Comparison of ENCODE assay signal across 8 cellular contexts in the genomic region with DNA sequence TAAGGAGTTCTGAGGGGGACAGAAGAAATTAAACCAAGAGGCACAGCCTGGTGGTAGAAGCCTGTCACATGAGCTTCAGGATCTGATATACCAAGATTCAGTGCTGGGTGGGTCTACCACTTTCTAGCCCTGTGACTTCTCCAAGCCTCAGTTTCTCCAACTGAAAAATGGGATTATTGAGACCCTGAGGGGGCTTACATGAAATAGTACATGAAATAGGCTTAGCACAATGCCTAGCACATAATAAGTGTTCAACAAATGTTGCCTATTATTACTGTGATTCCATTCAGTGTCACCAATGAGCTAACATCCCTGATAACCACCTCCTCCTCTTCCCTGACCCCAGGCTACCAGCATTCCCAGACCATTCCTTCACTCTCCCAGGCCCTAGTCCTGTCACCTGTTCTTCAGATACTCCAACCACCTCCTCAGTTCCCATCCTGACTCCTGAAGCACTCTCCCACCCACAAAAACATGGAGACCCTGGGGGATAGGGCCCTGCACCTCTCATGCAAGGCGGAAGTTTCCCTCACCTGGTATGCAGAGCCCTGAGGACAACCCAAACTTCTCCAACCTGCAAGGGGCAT. TPM values are rescaled to one million over a fixed set of nuclear protein-coding genes. Genes with fewer than 3 reads are reported as not detected.
A peak's percentile ranks its signal among the peaks of the same experiment; 100 is the strongest.
DNase-seq lines count a peak whose midpoint lies in the region; ATAC-seq and TF ChIP-seq lines count a peak whose summit lies in the region.

No MANE protein-coding gene starts in this region.

- H3K27ac Mint-ChIP-seq in IgD-negative memory B cell: peak overlapping the region; percentile 32 to 89 (median 33)
- H3K27ac Mint-ChIP-seq in naive B cell: peak overlapping the region in 3 of 6 donors; percentile 38 to 84 (median 70)

- H3K4me1 Mint-ChIP-seq in IgD-negative memory B cell: peaks cover 15 to 24% (median 17%) of the 10 kb centered on the region in 3 donors
- H3K4me1 Mint-ChIP-seq in naive B cell: peaks cover 19 to 32% (median 25%) of the 10 kb centered on the region in 3 donors

- H3K27me3 Mint-ChIP-seq in IgD-negative memory B cell (peaks cover 2% of the 10 kb centered on the region), naive B cell (no peaks in the 10 kb centered on the region)

- H3K36me3 Mint-ChIP-seq in IgD-negative memory B cell: peaks cover 2% of the 10 kb centered on the region
- H3K36me3 Mint-ChIP-seq in naive B cell: peaks cover 9% of the 10 kb centered on the region in 2 donors

- peak overlapping the region; percentile 74 for H3K4me3 ChIP-seq in A673 (ENCODE audit: low read depth, low read length, poor library complexity, severe bottlenecking)
- peak overlapping the region; percentile 84 for H3K4me3 ChIP-seq in choroid plexus epithelial cell (ENCODE audit: low read depth, low read length)

- peaks cover 53% of the 10 kb centered on the region for H3K36me3 ChIP-seq in A673 (ENCODE audit: insufficient read depth, low read length, poor library complexity, severe bottlenecking)

- no peaks in the 10 kb centered on the region for H3K27me3 ChIP-seq in A673 (replicated peaks; ENCODE audit: insufficient read depth, low read depth, low read length, poor library complexity)

- peak overlapping the region; percentile 85 for H3K27ac ChIP-seq in A673 (ENCODE audit: low read depth, low read length, poor library complexity, severe bottlenecking)

- peaks cover 43% of the 10 kb centered on the region for H3K4me1 ChIP-seq in A673 (ENCODE audit: insufficient read depth, low read length, poor library complexity, severe bottlenecking)

- H3K4me3 Mint-ChIP-seq in IgD-negative memory B cell (peak overlapping the region; percentile 71 to 93 (median 86)), naive B cell (peak overlapping the region; percentile 69 to 94 (median 90))

- BruUV-seq in A673 (replicated peaks; lab: Mats Ljungman, UMichigan): no TSS peak

- CTCF ChIA-PET in A673 (lab: Charles Lee): no interaction called here

- ATAC-seq in naive B cell (ENCODE audit: low read depth in 2 of 2) (no peak), GM21447 (IDR thresholded peaks at IDR 0.05; ENCODE audit: unreplicated experiment) (no peak), GM18861 (IDR thresholded peaks at IDR 0.05; ENCODE audit: unreplicated experiment) (no peak)

- POLR2A ChIA-PET in A673 (lab: Charles Lee; ENCODE audit: low non-redundant PET): interaction anchor here (0.6 kb wide), 1 partner anchor 16 kb away, joined by 3 read pairs; no protein-coding TSS in a partner anchor

- no peaks in the 10 kb centered on the region for H3K9me3 Mint-ChIP-seq in IgD-negative memory B cell
- no peaks in the 10 kb centered on the region for H3K9me3 Mint-ChIP-seq in naive B cell

- intact Hi-C loops in A673 (cut with micrococcal nuclease; ENCODE audit: unreplicated experiment): loop anchor here (10.0 kb wide), 1 partner anchor 1252 kb away; a partner anchor contains a TSS

- no peak for DNase-seq in A673 (ENCODE audit: low spot score)
- no peak for DNase-seq in choroid plexus epithelial cell (ENCODE audit: low read depth)
- DNase-seq in naive B cell: no peak
- no peak for DNase-seq in HuH-7.5 (ENCODE audit: low spot score)
- no peak for DNase-seq in GM19240 (ENCODE audit: insufficient read length, low spot score)

- H3K9me3 ChIP-seq in A673 (ENCODE audit: low read depth, low read length, poor library complexity, severe bottlenecking): no peaks in the 10 kb centered on the region

- no peak for TF ChIP-seq CTCF in A673 (conservative IDR thresholded peaks at IDR 0.05; ENCODE audit: low read depth, low read length)
- TF ChIP-seq CTCF in choroid plexus epithelial cell (conservative IDR thresholded peaks at IDR 0.05; ENCODE audit: low read depth, low read length): peak; percentile 25

RNA-seq across cellular contexts. Expression of a gene that starts 1.8 kb away (rescaled TPM):
- 80.4 and 88.8 TPM in 2 replicates for total RNA-seq in A673 (2021)
- 5.5 TPM for polyA plus RNA-seq in IgD-negative memory B cell
- 1 to 10 TPM in 5 of 6 donors, not detected in 1; 1.1 to 3.8 (median 2.9) TPM for polyA plus RNA-seq in naive B cell (ENCODE audit: low read depth in 6 of 6)

RNA-seq across cellular contexts. Expression of a gene that starts 12.7 kb away (rescaled TPM):
- 393 and 399 TPM in 2 replicates for total RNA-seq in A673 (2021)
- polyA plus RNA-seq in IgD-negative memory B cell: 34.0 TPM
- 10 to 100 TPM; 22.7 to 39.6 (median 32.8) TPM for polyA plus RNA-seq in naive B cell (ENCODE audit: low read depth in 6 of 6)

RNA-seq across cellular contexts. Expression of a gene that starts 15.2 kb away (rescaled TPM):
- total RNA-seq in A673 (2021): not detected in 2 replicates
- not detected for polyA plus RNA-seq in IgD-negative memory B cell
- not detected for polyA plus RNA-seq in naive B cell (ENCODE audit: low read depth in 6 of 6)

RNA-seq across cellular contexts. Expression of a gene that starts 58.0 kb away (rescaled TPM):
- total RNA-seq in A673 (2021): not detected in 2 replicates
- polyA plus RNA-seq in IgD-negative memory B cell: not detected
- not detected for polyA plus RNA-seq in naive B cell (ENCODE audit: low read depth in 6 of 6)
